13 cellular contexts compared by ENCODE assay signal in the genomic region with DNA sequence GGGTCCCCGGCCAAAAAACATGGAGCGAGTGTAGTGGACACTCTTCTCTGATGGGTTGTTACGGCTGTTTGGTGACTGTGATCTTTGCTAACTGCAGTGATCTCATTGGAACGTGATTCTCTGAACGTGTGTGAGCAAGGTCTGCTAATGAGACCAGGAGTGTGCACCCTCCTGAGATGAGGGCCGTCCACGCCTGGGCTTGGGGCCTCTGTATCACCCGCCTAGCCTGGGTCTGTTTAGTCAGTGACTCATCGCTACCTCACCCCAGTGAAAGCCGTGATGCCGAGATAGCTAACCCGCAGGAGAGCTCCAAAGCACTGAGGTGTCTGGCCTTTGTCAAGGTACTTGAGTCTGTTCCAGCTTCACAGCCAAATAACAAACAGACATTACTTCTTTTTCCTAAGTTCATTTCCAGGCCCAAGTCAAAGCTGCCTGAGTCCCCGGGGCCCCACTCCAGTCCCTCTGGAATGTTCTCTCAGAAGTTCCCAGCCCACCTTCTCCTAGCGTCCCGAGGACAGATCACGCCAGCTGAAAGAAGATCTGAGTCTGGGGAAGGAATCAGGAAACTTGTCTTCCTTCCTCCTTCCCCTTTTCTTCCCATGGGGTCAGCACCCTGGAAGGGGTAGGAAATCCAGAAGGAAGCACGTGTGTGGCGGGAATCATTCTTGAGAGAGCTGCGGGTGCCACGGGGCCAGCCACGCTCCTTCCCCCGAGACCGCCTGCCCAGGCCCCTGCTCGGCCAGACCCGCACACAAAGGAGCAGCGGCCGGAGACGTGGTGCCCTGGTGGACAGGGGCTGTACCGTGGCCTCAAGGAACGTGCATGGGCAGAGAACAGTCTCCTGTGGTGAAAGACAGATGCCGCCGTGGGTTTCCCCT. TPM values are rescaled to one million over a fixed set of nuclear protein-coding genes. Genes with fewer than 3 reads are reported as not detected.
"Had no signal": no experiment of that assay in that cellular context is flagged by ENCODE, and none has a peak within 500 bp of the region (broad histone marks: within the 10 kb centered on the region; RNA-seq: fewer than 3 reads in every experiment).

No MANE protein-coding gene starts in this region.

RNA-seq across cellular contexts. Expression of a gene that starts 4.8 kb away (rescaled TPM):
- total RNA-seq: activated CD4-positive, alpha-beta memory T cell treated with anti-CD3 and anti-CD28 coated beads, Interleukin-2, amount 10 ng/mL, durations not matched to agents 7 days and 5 days; activated CD8-positive, alpha-beta memory T cell treated with anti-CD3 and anti-CD28 coated beads, Interleukin-2, amount 10 ng/mL, durations not matched to agents 7 days and 5 days; body of pancreas; fibroblast of lung; left ventricle myocardium superior; natural killer cell; ovary; pulmonary artery endothelial cell; sciatic nerve; stomach had no signal
- polyA plus RNA-seq: fibroblast of lung, keratinocyte, ovary, stomach had no signal

RNA-seq across cellular contexts. Expression of a gene that starts 29.0 kb away (rescaled TPM):
- total RNA-seq: activated CD4-positive, alpha-beta memory T cell treated with anti-CD3 and anti-CD28 coated beads, Interleukin-2, amount 10 ng/mL, durations not matched to agents 7 days and 5 days; activated CD8-positive, alpha-beta memory T cell treated with anti-CD3 and anti-CD28 coated beads, Interleukin-2, amount 10 ng/mL, durations not matched to agents 7 days and 5 days; body of pancreas; fibroblast of lung; frontal cortex; left ventricle myocardium superior; natural killer cell; pulmonary artery endothelial cell; sciatic nerve; temporal lobe had no signal
- polyA plus RNA-seq: fibroblast of lung, keratinocyte, ovary had no signal
